9 cellular contexts compared by ENCODE assay signal in genomic region chr16:27236635-27237228, GRCh38. TPM values are rescaled to one million over a fixed set of nuclear protein-coding genes. Genes with fewer than 3 reads are reported as not detected.
DNase-seq lines count a peak whose midpoint lies in the region; TF ChIP-seq lines count a peak whose summit lies in the region.
"Had no signal": no experiment of that assay in that cellular context is flagged by ENCODE, and none has a peak within 500 bp of the region (broad histone marks: within the 10 kb centered on the region; RNA-seq: fewer than 3 reads in every experiment).

No MANE protein-coding gene starts in this region.

- peaks cover 7% of the 10 kb centered on the region; the same call in 1 of the 2 replicates for H3F3A ChIP-seq in Loucy (ENCODE audit: low read depth)

- no peak for TF ChIP-seq CTCF in Loucy (conservative IDR thresholded peaks at IDR 0.05; ENCODE audit: low read length)
- no peak for TF ChIP-seq CTCF in colonic mucosa (IDR thresholded peaks at IDR 0.05)
- no peak for TF ChIP-seq CTCF in neutrophil (IDR thresholded peaks at IDR 0.05)
- TF ChIP-seq CTCF in GM13976 (IDR thresholded peaks at IDR 0.05; ENCODE audit: borderline replicate concordance, control extremely low read depth, extremely low read depth, insufficient read depth, missing control alignments): no peak

- H2AFZ ChIP-seq in Loucy (ENCODE audit: low read length): peak overlapping the region; percentile 67

- H3K9me2 ChIP-seq in Loucy (replicated peaks; ENCODE audit: low read depth, low read length): no peaks in the 10 kb centered on the region

- H4K20me1 ChIP-seq in BLaER1 (no peaks in the 10 kb centered on the region), Loucy (ENCODE audit: insufficient read depth, low read length, poor library complexity, severe bottlenecking) (no peaks in the 10 kb centered on the region)

- intact Hi-C loops in colonic mucosa (cut with DNase I): loop anchor here (5.0 kb wide), 1 partner anchor 76 kb away; the partner anchor contains the start of gene IL4R

- peak overlapping the region; percentile 89 for H3K4me2 ChIP-seq in BLaER1
- H3K4me2 ChIP-seq in Loucy (ENCODE audit: low read depth, low read length, poor library complexity, severe bottlenecking): peak overlapping the region; percentile 63

- no peak for DNase-seq in colonic mucosa
- DNase-seq in GM13976 (ENCODE audit: low spot score): no peak
- DNase-seq in NCI-H146 (lab: John Stamatoyannopoulos, UW): no peak
- no peak for DNase-seq in NCI-H187 treated with DMSO at 0.1 percent for 48 hours (lab: John Stamatoyannopoulos, UW)
- no peak for DNase-seq in OCI-M2 (lab: John Stamatoyannopoulos, UW; ENCODE audit: unreplicated experiment)
- DNase-seq: COR-L47 had no signal

- no peaks in the 10 kb centered on the region for H3K9me3 ChIP-seq in BLaER1
- H3K9me3 ChIP-seq in Loucy (ENCODE audit: insufficient read depth, low read depth, low read length): no peaks in the 10 kb centered on the region
- no peaks in the 10 kb centered on the region for H3K9me3 ChIP-seq in colonic mucosa
- H3K9me3 ChIP-seq in neutrophil: no peaks in the 10 kb centered on the region

- peaks cover 7% of the 10 kb centered on the region; the same call in 1 of the 2 replicates for H3K79me2 ChIP-seq in Loucy (ENCODE audit: insufficient read depth, low read length)

- H3K9ac ChIP-seq in BLaER1 (peak overlapping the region; percentile 64), Loucy (ENCODE audit: low read depth, low read length, poor library complexity, severe bottlenecking) (peak overlapping the region; percentile 67), colonic mucosa (ENCODE audit: low read depth in 2 of 2, low read length in 2 of 2) (no peak overlapping the region)

- H3K36me3 ChIP-seq in BLaER1: no peaks in the 10 kb centered on the region
- no peaks in the 10 kb centered on the region for H3K36me3 ChIP-seq in Loucy (ENCODE audit: insufficient read depth, low read length)
- H3K36me3 ChIP-seq in colonic mucosa: no peaks in the 10 kb centered on the region
- H3K36me3 ChIP-seq in neutrophil: peaks cover 17% of the 10 kb centered on the region

- in situ Hi-C loops in GM13976 (cut with MboI; ENCODE audit: low sequenced_read_pairs, unreplicated experiment): loop anchor here (10.0 kb wide), 2 partner anchors 128 to 218 kb away; no protein-coding TSS in a partner anchor

- H3K4me1 ChIP-seq in BLaER1: peaks cover 76% of the 10 kb centered on the region
- H3K4me1 ChIP-seq in Loucy (ENCODE audit: insufficient read depth, low read length, poor library complexity, severe bottlenecking): peaks cover 75% of the 10 kb centered on the region
- peaks cover 28% of the 10 kb centered on the region for H3K4me1 ChIP-seq in colonic mucosa
- peaks cover 40 to 42% of the 10 kb centered on the region in 2 experiments for H3K4me1 ChIP-seq in neutrophil (ENCODE audit: control insufficient read depth in 1 of 2, insufficient read depth in 1 of 2, low read depth in 1 of 2, low read length in 1 of 2)

- H3K27ac ChIP-seq in BLaER1: peak overlapping the region; percentile 86
- H3K27ac ChIP-seq in colonic mucosa: peak overlapping the region; percentile 71
- H3K27ac ChIP-seq in neutrophil: peak overlapping the region; percentile 90

- no peaks in the 10 kb centered on the region for H3K27me3 ChIP-seq in BLaER1
- no peaks in the 10 kb centered on the region for H3K27me3 ChIP-seq in Loucy (ENCODE audit: insufficient read depth, low read length, poor library complexity, severe bottlenecking)
- H3K27me3 ChIP-seq in colonic mucosa: no peaks in the 10 kb centered on the region
- no peaks in the 10 kb centered on the region for H3K27me3 ChIP-seq in neutrophil

- no peak overlapping the region for H3K4me3 ChIP-seq in BLaER1
- no peak overlapping the region for H3K4me3 ChIP-seq in Loucy (ENCODE audit: low read length, poor library complexity, severe bottlenecking)
- no peak overlapping the region for H3K4me3 ChIP-seq in colonic mucosa
- H3K4me3 ChIP-seq in neutrophil (ENCODE audit: low read depth in 1 of 2, low read length in 1 of 2): peak overlapping the region; percentile 41 to 53

RNA-seq across cellular contexts. Expression of gene NSMCE1, which starts 31.8 kb away (rescaled TPM):
- total RNA-seq in colonic mucosa: 10 to 100 TPM; 37.6 to 58.2 TPM

RNA-seq across cellular contexts. Expression of gene KDM8, which starts 33.4 kb away (rescaled TPM):
- total RNA-seq in colonic mucosa: 1 to 10 TPM; 5.2 to 7.1 TPM

Comparison
In these comparisons a context has a peak if more than half of its experiments do, and no peak if none do; other contexts are left out.
1. H3K4me3 ChIP-seq: peak in neutrophil (2 of 2); none in BLaER1 (single experiment), Loucy (single experiment) and colonic mucosa (single experiment).
2. H3K9ac ChIP-seq: peak in BLaER1 (single experiment) and Loucy (single experiment); none in colonic mucosa (0 of 2).
3. Peak in every context shown above with its lines, with median percentiles within 50 percentile points of each other: H3K27ac ChIP-seq.